In genomic region chr12:48157016-48157888, GRCh38 we compare ENCODE assay signal across 8 cellular contexts. TPM values are rescaled to one million over a fixed set of nuclear protein-coding genes. Genes with fewer than 3 reads are reported as not detected.
A peak's percentile ranks its signal among the peaks of the same experiment; 100 is the strongest.
DNase-seq lines count a peak whose midpoint lies in the region; ATAC-seq and TF ChIP-seq lines count a peak whose summit lies in the region.

ASB8 (minus strand) TSS chr12:48157515; CDS start chr12:48153496, 4,019 bp downstream.

- peak; percentile 43; the same call in 1 of the 2 replicates for TF ChIP-seq CTCF in LNCAP (IDR thresholded peaks at IDR 0.05)

- H3K9me3 Mint-ChIP-seq in naive B cell = no peaks in the 10 kb centered on the region
- H3K9me3 Mint-ChIP-seq in stimulated activated memory B cell treated with anti-CD40 and anti-IgM and Interleukin-4, amounts not matched to agents 10 μg/mL and 1 μg/mL and 100 μg/mL, for 72 hours = no peaks in the 10 kb centered on the region

- peak within 1 kb of the TSS; percentile 95 to 99 (median 98) for H3K4me3 Mint-ChIP-seq in naive B cell
- peak within 1 kb of the TSS; percentile 85 for H3K4me3 Mint-ChIP-seq in stimulated activated memory B cell treated with anti-CD40 and anti-IgM and Interleukin-4, amounts not matched to agents 10 μg/mL and 1 μg/mL and 100 μg/mL, for 72 hours

- DNase-seq in ELF-1 (ENCODE audit: low read depth, low spot score) = peak; percentile 99
- DNase-seq in GOT3 (lab: John Stamatoyannopoulos, UW) = peak; percentile 91
- peak; percentile 98 for DNase-seq in RPMI8226
- peak; percentile 99 for DNase-seq in activated T-helper 1 cell treated with anti-CD3 and anti-CD28 coated beads, Interleukin-2, amount 50 U/mL, for 16 hours (ENCODE audit: low read depth in 1 of 2, low spot score in 1 of 2)
- DNase-seq in fibroblast of gingiva (ENCODE audit: low read depth) = peak; percentile 95
- peak; percentile 98 for DNase-seq in naive B cell

- ATAC-seq in naive B cell (ENCODE audit: low read depth in 2 of 2) = peak; percentile 89
- ATAC-seq in stimulated activated memory B cell treated with anti-CD40 and anti-IgM and Interleukin-4, amounts not matched to agents 10 μg/mL and 1 μg/mL and 100 μg/mL, for 72 hours = peak; percentile 98

- peaks cover 8% of the 10 kb centered on the region in 2 donors for H3K36me3 Mint-ChIP-seq in naive B cell
- peaks cover 8% of the 10 kb centered on the region for H3K36me3 Mint-ChIP-seq in stimulated activated memory B cell treated with anti-CD40 and anti-IgM and Interleukin-4, amounts not matched to agents 10 μg/mL and 1 μg/mL and 100 μg/mL, for 72 hours

- peaks cover 0 to 8% (median 6%) of the 10 kb centered on the region in 3 donors for H3K27me3 Mint-ChIP-seq in naive B cell
- H3K27me3 Mint-ChIP-seq in stimulated activated memory B cell treated with anti-CD40 and anti-IgM and Interleukin-4, amounts not matched to agents 10 μg/mL and 1 μg/mL and 100 μg/mL, for 72 hours = no peaks in the 10 kb centered on the region

- peak within 1 kb of the TSS; percentile 93 to 98 (median 97) for H3K27ac Mint-ChIP-seq in naive B cell
- H3K27ac Mint-ChIP-seq in stimulated activated memory B cell treated with anti-CD40 and anti-IgM and Interleukin-4, amounts not matched to agents 10 μg/mL and 1 μg/mL and 100 μg/mL, for 72 hours = peak within 1 kb of the TSS; percentile 96

- H3K4me1 Mint-ChIP-seq in naive B cell = peaks cover 26 to 38% (median 35%) of the 10 kb centered on the region in 3 donors
- peaks cover 27% of the 10 kb centered on the region for H3K4me1 Mint-ChIP-seq in stimulated activated memory B cell treated with anti-CD40 and anti-IgM and Interleukin-4, amounts not matched to agents 10 μg/mL and 1 μg/mL and 100 μg/mL, for 72 hours

RNA-seq across cellular contexts. Expression of gene ASB8, which starts in this region (rescaled TPM):
- polyA plus RNA-seq in naive B cell (ENCODE audit: low read depth in 6 of 6) = 10 to 100 TPM; 62.1 to 89.5 (median 74.8) TPM

Comparison
In these comparisons a context has a peak if more than half of its experiments do, and no peak if none do; other contexts are left out.
1. Peak in every context shown above with its lines: DNase-seq and ATAC-seq.